22 cellular contexts compared by ENCODE assay signal in the genomic region with DNA sequence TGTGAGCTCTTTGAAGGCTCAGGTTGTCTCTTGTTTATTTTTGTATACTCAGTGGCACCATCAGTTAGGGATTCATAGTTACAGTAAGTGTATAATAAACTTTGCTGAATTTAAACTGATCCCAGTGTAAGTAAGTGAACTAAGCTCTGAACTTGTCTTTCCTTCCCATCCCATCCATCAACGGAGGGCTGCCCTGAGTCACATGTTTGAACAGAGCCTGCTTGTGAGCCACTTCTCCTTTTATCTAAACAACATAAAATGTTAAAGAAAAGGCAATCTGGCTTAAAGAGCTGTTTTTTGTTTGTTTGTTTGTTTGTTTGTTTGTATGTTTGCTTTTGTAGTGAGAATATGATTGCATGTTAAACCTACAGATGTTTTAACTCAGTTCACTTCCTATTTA.
A peak's percentile ranks its signal among the peaks of the same experiment; 100 is the strongest.
DNase-seq lines count a peak whose midpoint lies in the region; FAIRE-seq and TF ChIP-seq lines count a peak whose summit lies in the region.
"Had no signal": no experiment of that assay in that cellular context is flagged by ENCODE, and none has a peak within 500 bp of the region (broad histone marks: within the 10 kb centered on the region; RNA-seq: fewer than 3 reads in every experiment).

No MANE protein-coding gene starts in this region.

- WGBS in neuronal stem cell (ENCODE audit: extremely low coverage in 2 of 2, insufficient read length in 2 of 2, insufficient replicate concordance in 1 of 2), 2 donors = no CpG with 5 or more reads among the region's 1 CpG

- DNase-seq in GM19239 (ENCODE audit: insufficient read length, low spot score) (no peak), NOMO-1 (lab: John Stamatoyannopoulos, UW; ENCODE audit: unreplicated experiment in 2 of 2) (peak; percentile 22 to 62), bronchial epithelial cell (ENCODE audit: low read depth) (peak; percentile 18), neuronal stem cell (ENCODE audit: low spot score) (no peak), dorsolateral prefrontal cortex (no peak), ACHN (no peak), NCI-H526 (lab: John Stamatoyannopoulos, UW) (no peak)
- DNase-seq in activated CD4-positive, alpha-beta T cell treated with anti-CD3 and anti-CD28 coated beads for 48 hours = no peak
- DNase-seq: activated CD8-positive, alpha-beta T cell treated with anti-CD3 and anti-CD28 coated beads, Interleukin-2, amount 10 ng/mL, durations not matched to agents 7 days and 5 days; activated naive CD4-positive, alpha-beta T cell treated with anti-CD3 and anti-CD28 coated beads for 36 hours; activated T-cell treated with anti-CD3 and anti-CD28 coated beads, Interleukin-2, amount 50 U/mL, for 24 hours; endodermal cell; heart right ventricle; islet precursor cell; mesendoderm; NCI-H1105; NCI-H2081 treated with DMSO at 0.1 percent for 48 hours; NCI-H510A; SHP77; small intestine; stimulated activated CD4-positive, alpha-beta T cell treated with anti-CD3 and anti-CD28 coated beads, Interleukin-4, amount 100 ng/mL, for 24 hours had no signal

- no peak overlapping the region for H3K18ac ChIP-seq in neuronal stem cell (ENCODE audit: low read length)

- H4K91ac ChIP-seq in neuronal stem cell (ENCODE audit: low read depth, low read length, poor library complexity) = no peak overlapping the region

- H2BK15ac ChIP-seq in neuronal stem cell (ENCODE audit: low read length) = no peak overlapping the region

- H3K14ac ChIP-seq in neuronal stem cell (ENCODE audit: low read length) = no peak overlapping the region

- no peak overlapping the region for H3K23ac ChIP-seq in neuronal stem cell (ENCODE audit: low read depth, low read length, poor library complexity)

- H3K4me1 ChIP-seq in neuronal stem cell (ENCODE audit: control insufficient read depth in 2 of 2, insufficient read depth in 1 of 2, low read depth in 1 of 2, low read length in 2 of 2) = peaks cover 6 to 10% of the 10 kb centered on the region in 2 donors

- H2AFZ ChIP-seq in neuronal stem cell (ENCODE audit: low read length) = peak overlapping the region; percentile 6

- H2BK12ac ChIP-seq in neuronal stem cell (ENCODE audit: low read length) = no peak overlapping the region

- H3K4me3 ChIP-seq in bronchial epithelial cell (ENCODE audit: low read depth, low read length) (no peak overlapping the region), neuronal stem cell (ENCODE audit: low read length in 2 of 2) (no peak overlapping the region), dorsolateral prefrontal cortex (no peak overlapping the region)
- H3K4me3 ChIP-seq: upper lobe of left lung had no signal

- H3K4ac ChIP-seq in neuronal stem cell (ENCODE audit: low read length) = no peak overlapping the region

- H2BK5ac ChIP-seq in neuronal stem cell (ENCODE audit: low read length) = no peak overlapping the region

- H3K4me2 ChIP-seq in neuronal stem cell (ENCODE audit: insufficient read depth, low read length, poor library complexity, severe bottlenecking) = no peak overlapping the region

- FAIRE-seq in GM19239 (lab: Jason Lieb, UNC) = peak; percentile 48
- no peak for FAIRE-seq in bronchial epithelial cell (lab: Jason Lieb, UNC)
- FAIRE-seq: small intestine had no signal

- H3K27ac ChIP-seq in neuronal stem cell (replicated peaks; ENCODE audit: low read length) = no peak overlapping the region
- H3K27ac ChIP-seq in dorsolateral prefrontal cortex = no peak overlapping the region

- no peaks in the 10 kb centered on the region for H3K9me3 ChIP-seq in neuronal stem cell (replicated peaks in 1 of 2; ENCODE audit: control insufficient read depth in 2 of 2, insufficient read depth in 1 of 2, low read depth in 1 of 2, low read length in 2 of 2)
- H3K9me3 ChIP-seq: heart right ventricle, upper lobe of left lung had no signal

- no peak overlapping the region for H4K8ac ChIP-seq in neuronal stem cell (ENCODE audit: low read depth, low read length)

- H3K36me3 ChIP-seq in bronchial epithelial cell (ENCODE audit: control insufficient read depth, insufficient read depth, low read length) = no peaks in the 10 kb centered on the region
- H3K36me3 ChIP-seq in neuronal stem cell (replicated peaks in 1 of 2; ENCODE audit: control insufficient read depth in 2 of 2, insufficient read depth in 2 of 2, low read length in 2 of 2) = no peaks in the 10 kb centered on the region
- H3K36me3 ChIP-seq: heart right ventricle, upper lobe of left lung had no signal

- in situ Hi-C loops in ACHN (cut with HindIII; ENCODE audit: low pct_ligation_motif_present, low pct_unique_long_range_greater_than_20kb, low sequenced_read_pairs) = no loop called here

- H3K9ac ChIP-seq in neuronal stem cell (ENCODE audit: low read depth, low read length, poor library complexity) = no peak overlapping the region

- H2AK5ac ChIP-seq in neuronal stem cell (ENCODE audit: low read depth, low read length) = no peak overlapping the region

- TF ChIP-seq CTCF in bronchial epithelial cell (IDR thresholded peaks at IDR 0.05; ENCODE audit: insufficient read depth, low read length, severe bottlenecking) (no peak), dorsolateral prefrontal cortex (IDR thresholded peaks at IDR 0.05 in 54 of 56, conservative IDR thresholded peaks at IDR 0.05 in 2 of 56; ENCODE audit: low read depth in 1 of 56, partially characterized antibody in 56 of 56) (no peak)

- intact Hi-C loops in dorsolateral prefrontal cortex (cut with DNase I) = no loop called here

- H3K27me3 ChIP-seq in bronchial epithelial cell (ENCODE audit: control insufficient read depth, insufficient read depth, low read length) = no peaks in the 10 kb centered on the region
- H3K27me3 ChIP-seq in neuronal stem cell (ENCODE audit: control insufficient read depth in 3 of 3, insufficient read depth in 3 of 3, low read depth in 1 of 3, low read length in 3 of 3) = no peaks in the 10 kb centered on the region
- peaks cover 0 to 2% (median 0%) of the 10 kb centered on the region in 45 donors for H3K27me3 ChIP-seq in dorsolateral prefrontal cortex
- H3K27me3 ChIP-seq: heart right ventricle, upper lobe of left lung had no signal

- H2BK120ac ChIP-seq in neuronal stem cell (ENCODE audit: low read depth, low read length) = no peak overlapping the region

- no peaks in the 10 kb centered on the region for H3K79me1 ChIP-seq in neuronal stem cell (ENCODE audit: low read depth, low read length)

Comparison
In these comparisons a context has a peak if more than half of its experiments do, and no peak if none do; other contexts are left out.
1. DNase-seq: peak in NOMO-1 (2 of 2) and bronchial epithelial cell (single experiment); none in GM19239 (single experiment), neuronal stem cell (single experiment), dorsolateral prefrontal cortex (0 of 10), ACHN (single experiment), NCI-H526 (0 of 2) and activated CD4-positive, alpha-beta T cell treated with anti-CD3 and anti-CD28 coated beads for 48 hours (single experiment).